Comparison of ENCODE assay signal across 8 cellular contexts in the genomic region with DNA sequence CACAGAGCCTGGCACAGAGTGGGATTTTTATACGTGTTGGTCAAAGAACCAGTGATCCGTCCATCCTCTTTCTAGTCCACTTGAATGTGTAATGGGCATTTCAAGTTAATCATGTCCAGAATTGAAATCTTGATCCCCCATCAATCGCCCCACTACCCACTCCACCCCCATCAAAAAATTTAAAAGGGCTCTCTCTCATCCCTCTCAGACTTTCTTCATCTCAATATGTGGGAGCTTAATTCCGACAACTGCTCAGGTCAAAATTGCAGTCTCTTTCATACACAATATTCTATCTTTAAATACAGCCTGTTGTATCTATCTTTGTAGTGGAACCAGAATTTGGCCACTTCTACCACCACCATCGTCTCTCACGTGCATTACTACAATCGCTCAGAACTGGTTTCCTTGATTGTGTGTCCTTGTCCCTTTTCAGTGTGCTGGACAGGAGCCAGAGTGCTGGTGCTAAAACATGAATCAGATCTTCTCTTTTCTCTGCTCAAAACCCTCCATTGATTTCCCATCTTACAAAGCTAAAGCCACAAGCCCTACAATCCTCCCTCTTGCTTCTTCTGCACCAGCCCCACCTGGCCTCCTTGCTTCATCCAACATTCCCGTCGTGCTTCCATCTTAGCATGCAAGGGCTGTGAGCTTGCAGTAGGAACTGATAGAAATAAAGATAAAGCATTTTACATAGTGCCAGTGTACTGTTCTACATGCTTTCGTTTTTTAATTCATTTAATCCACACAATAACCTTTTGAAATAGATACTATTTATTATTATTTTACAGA.
A peak's percentile ranks its signal among the peaks of the same experiment; 100 is the strongest.
DNase-seq lines count a peak whose midpoint lies in the region; ATAC-seq and TF ChIP-seq lines count a peak whose summit lies in the region.

No MANE protein-coding gene starts in this region.

- no peaks in the 10 kb centered on the region for H3K9me2 ChIP-seq in DOHH2 (replicated peaks; ENCODE audit: control insufficient read depth, low read length)

- H3F3A ChIP-seq in DOHH2 (ENCODE audit: control insufficient read depth, insufficient read depth), result no peaks in the 10 kb centered on the region

- peak overlapping the region; percentile 21 for H3K9ac ChIP-seq in NT2/D1 (ENCODE audit: insufficient read length, low read depth)
- peak overlapping the region; percentile 40 to 61 for H3K9ac ChIP-seq in duodenal mucosa (ENCODE audit: low read depth in 1 of 2, low read length in 2 of 2)
- no peak overlapping the region for H3K9ac ChIP-seq in parathyroid adenoma

- H3K4me2 ChIP-seq in DOHH2 (ENCODE audit: low read length), result peak overlapping the region; percentile 76
- peak overlapping the region; percentile 66 for H3K4me2 ChIP-seq in parathyroid adenoma (ENCODE audit: low read length)

- H3K9me3 ChIP-seq in DOHH2 (ENCODE audit: control insufficient read depth, insufficient read depth, low read length) (no peaks in the 10 kb centered on the region), NT2/D1 (ENCODE audit: insufficient read depth, low read length) (no peaks in the 10 kb centered on the region; the same call in 1 of the 2 replicates), duodenal mucosa (ENCODE audit: control insufficient read depth in 1 of 2, low read length in 2 of 2) (no peaks in the 10 kb centered on the region), parathyroid adenoma (ENCODE audit: control insufficient read depth, low read length) (no peaks in the 10 kb centered on the region)

- TF ChIP-seq CTCF in DOHH2 (IDR thresholded peaks at IDR 0.05; ENCODE audit: low read depth, low read length, poor library complexity, severe bottlenecking) (no peak), parathyroid adenoma (IDR thresholded peaks at IDR 0.05) (no peak)

- H3K27me3 ChIP-seq in DOHH2 (ENCODE audit: control insufficient read depth, low read length) (peaks cover 5% of the 10 kb centered on the region), NT2/D1 (ENCODE audit: insufficient read depth, insufficient read length) (peaks cover 9% of the 10 kb centered on the region), duodenal mucosa (ENCODE audit: control insufficient read depth in 1 of 2, insufficient read depth in 2 of 2, low read length in 2 of 2) (no peaks in the 10 kb centered on the region), parathyroid adenoma (ENCODE audit: control insufficient read depth, insufficient read depth, low read length) (no peaks in the 10 kb centered on the region)

- H3K4me1 ChIP-seq in DOHH2 (ENCODE audit: control insufficient read depth, low read length), result peaks cover 20% of the 10 kb centered on the region
- H3K4me1 ChIP-seq in NT2/D1 (ENCODE audit: insufficient read depth, insufficient read length), result no peaks in the 10 kb centered on the region
- H3K4me1 ChIP-seq in duodenal mucosa (ENCODE audit: control insufficient read depth in 1 of 2, insufficient read depth in 2 of 2, low read length in 2 of 2), result peaks cover 5 to 12% of the 10 kb centered on the region in 2 donors
- no peaks in the 10 kb centered on the region for H3K4me1 ChIP-seq in parathyroid adenoma

- H3K27ac ChIP-seq in DOHH2 (ENCODE audit: low read depth, low read length) (no peak overlapping the region), duodenal mucosa (ENCODE audit: low read depth, low read length) (no peak overlapping the region), parathyroid adenoma (peak overlapping the region; percentile 52)

- H3K79me2 ChIP-seq in DOHH2 (ENCODE audit: control insufficient read depth, low read length) (peaks cover 16% of the 10 kb centered on the region), parathyroid adenoma (peaks cover 7% of the 10 kb centered on the region)

- H3K36me3 ChIP-seq in DOHH2 (ENCODE audit: control insufficient read depth, low read length) (no peaks in the 10 kb centered on the region), NT2/D1 (ENCODE audit: insufficient read depth, insufficient read length, low read length) (peaks cover 2% of the 10 kb centered on the region), duodenal mucosa (ENCODE audit: control insufficient read depth in 1 of 2, insufficient read depth in 2 of 2, low read length in 2 of 2) (no peaks in the 10 kb centered on the region), parathyroid adenoma (ENCODE audit: control insufficient read depth, insufficient read depth, low read length) (no peaks in the 10 kb centered on the region)

- peak overlapping the region; percentile 85 for H3K4me3 ChIP-seq in DOHH2 (ENCODE audit: low read length)
- H3K4me3 ChIP-seq in NT2/D1 (ENCODE audit: insufficient read length, low read depth), result no peak overlapping the region
- H3K4me3 ChIP-seq in duodenal mucosa (ENCODE audit: low read depth in 1 of 2, low read length in 2 of 2), result peak overlapping the region; percentile 87 to 92
- H3K4me3 ChIP-seq in parathyroid adenoma (ENCODE audit: low read depth, low read length), result peak overlapping the region; percentile 82

- ATAC-seq in GM19463 (IDR thresholded peaks at IDR 0.05; ENCODE audit: unreplicated experiment) (no peak), HG03460 (IDR thresholded peaks at IDR 0.05; ENCODE audit: unreplicated experiment) (no peak), GM19351 (IDR thresholded peaks at IDR 0.05; ENCODE audit: unreplicated experiment) (no peak)

- DNase-seq in NT2/D1 (ENCODE audit: low read depth, low spot score), result no peak
- DNase-seq in D341Med (ENCODE audit: low spot score), result no peak

- peak overlapping the region; percentile 98 for H2AFZ ChIP-seq in parathyroid adenoma

- no peaks in the 10 kb centered on the region for H4K20me1 ChIP-seq in DOHH2 (ENCODE audit: control insufficient read depth, insufficient read depth, low read depth, low read length)
